In the genomic region with DNA sequence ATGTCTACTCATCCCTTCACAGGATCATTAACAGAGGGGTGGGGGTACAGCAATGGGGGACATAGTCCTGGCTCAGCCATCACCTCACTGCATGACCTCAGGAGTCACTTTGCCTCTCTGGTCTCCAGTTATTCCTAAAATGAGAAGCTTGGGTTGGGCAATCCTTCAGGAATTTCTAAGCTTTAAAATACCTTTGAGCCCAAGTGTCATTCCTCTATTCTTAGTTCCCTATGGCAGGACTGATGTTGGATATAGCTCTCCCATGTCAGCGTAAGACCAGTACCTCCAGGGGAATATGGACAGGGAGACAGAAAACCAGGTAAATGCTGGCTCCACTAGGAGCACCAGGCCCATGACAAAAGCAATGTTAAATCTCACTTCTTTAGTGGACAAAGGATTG, we compare ENCODE assay signal across 20 cellular contexts. TPM values are rescaled to one million over a fixed set of nuclear protein-coding genes. Genes with fewer than 3 reads are reported as not detected.
"Had no signal": no experiment of that assay in that cellular context is flagged by ENCODE, and none has a peak within 500 bp of the region (broad histone marks: within the 10 kb centered on the region; RNA-seq: fewer than 3 reads in every experiment).

No MANE protein-coding gene starts in this region.

- H3K27me3 ChIP-seq: pancreas, testis, tibial nerve had no signal

- H3K27ac ChIP-seq: coronary artery, heart left ventricle, pancreas, testis, tibial nerve had no signal

- H3K27ac Mint-ChIP-seq: natural killer cell treated with Interleukin-12 subunit alpha and Interleukin-12 subunit beta and Interleukin-15 and Interleukin-18, amount 100 ng/mL, for 72 hours; progenitor cell of endocrine pancreas; stimulated activated effector memory CD8-positive, alpha-beta T cell treated with anti-CD3 and anti-CD28 coated beads, Interleukin-12 subunit alpha, Interleukin-12 subunit beta, amount 100 ng/mL, for 72 hours; stimulated activated naive CD8-positive, alpha-beta T cell treated with anti-CD3 and anti-CD28 coated beads, Interleukin-15, amount 100 ng/mL, for 72 hours had no signal

- DNase-seq: effector CD4-positive, alpha-beta T cell; mammary epithelial cell; mucosa of descending colon; occipital lobe; pancreas; right cardiac atrium; stimulated activated CD4-positive, alpha-beta T cell treated with anti-CD3 and anti-CD28 coated beads, Interleukin-4, amount 100 ng/mL, for 1 hour; stimulated activated CD8-positive, alpha-beta memory T cell treated with anti-CD3 and anti-CD28 coated beads, Interleukin-4, amount 100 ng/mL, for 48 hours; stimulated activated naive CD8-positive, alpha-beta T cell treated with anti-CD3 and anti-CD28 coated beads, Interleukin-15, amount 100 ng/mL, for 72 hours; testis had no signal

- H3K4me3 ChIP-seq: coronary artery, heart left ventricle, mucosa of descending colon, pancreas, smooth muscle cell, testis, tibial nerve had no signal

- H3K9me3 ChIP-seq: heart left ventricle, mucosa of descending colon, pancreas, testis, tibial nerve had no signal

- H3K36me3 Mint-ChIP-seq: natural killer cell treated with Interleukin-12 subunit alpha and Interleukin-12 subunit beta and Interleukin-15 and Interleukin-18, amount 100 ng/mL, for 72 hours; stimulated activated effector memory CD8-positive, alpha-beta T cell treated with anti-CD3 and anti-CD28 coated beads, Interleukin-12 subunit alpha, Interleukin-12 subunit beta, amount 100 ng/mL, for 72 hours had no signal

- H3K4me1 Mint-ChIP-seq: stimulated activated effector memory CD8-positive, alpha-beta T cell treated with anti-CD3 and anti-CD28 coated beads, Interleukin-12 subunit alpha, Interleukin-12 subunit beta, amount 100 ng/mL, for 72 hours; stimulated activated naive CD8-positive, alpha-beta T cell treated with anti-CD3 and anti-CD28 coated beads, Interleukin-15, amount 100 ng/mL, for 72 hours had no signal

- H3K36me3 ChIP-seq: heart left ventricle, pancreas, tibial nerve had no signal

- H3K9me3 Mint-ChIP-seq: natural killer cell treated with Interleukin-12 subunit alpha and Interleukin-12 subunit beta and Interleukin-15 and Interleukin-18, amount 100 ng/mL, for 72 hours; stimulated activated effector memory CD8-positive, alpha-beta T cell treated with anti-CD3 and anti-CD28 coated beads, Interleukin-12 subunit alpha, Interleukin-12 subunit beta, amount 100 ng/mL, for 72 hours; stimulated activated naive CD8-positive, alpha-beta T cell treated with anti-CD3 and anti-CD28 coated beads, Interleukin-15, amount 100 ng/mL, for 72 hours had no signal

- H3K4me3 Mint-ChIP-seq: natural killer cell treated with Interleukin-12 subunit alpha and Interleukin-12 subunit beta and Interleukin-15 and Interleukin-18, amount 100 ng/mL, for 72 hours; stimulated activated effector memory CD8-positive, alpha-beta T cell treated with anti-CD3 and anti-CD28 coated beads, Interleukin-12 subunit alpha, Interleukin-12 subunit beta, amount 100 ng/mL, for 72 hours; stimulated activated naive CD8-positive, alpha-beta T cell treated with anti-CD3 and anti-CD28 coated beads, Interleukin-15, amount 100 ng/mL, for 72 hours had no signal

- H3K4me2 ChIP-seq: smooth muscle cell had no signal

- ATAC-seq: natural killer cell treated with Interleukin-12 subunit alpha and Interleukin-12 subunit beta and Interleukin-15 and Interleukin-18, amount 100 ng/mL, for 72 hours; right cardiac atrium; stimulated activated effector memory CD8-positive, alpha-beta T cell treated with anti-CD3 and anti-CD28 coated beads, Interleukin-12 subunit alpha, Interleukin-12 subunit beta, amount 100 ng/mL, for 72 hours had no signal

- H3K4me1 ChIP-seq: testis, tibial nerve had no signal

RNA-seq across cellular contexts. Expression of a gene that starts 34.5 kb away (rescaled TPM):
- total RNA-seq: chondrocyte, dermis microvascular lymphatic vessel endothelial cell, glomerular endothelial cell had no signal
